Comparison of ENCODE assay signal across 1 cellular context in genomic region chr17:67321506-67321905, GRCh38.
TF ChIP-seq lines count a peak whose summit lies in the region.

No MANE protein-coding gene starts in this region.

TF ChIP-seq in K562, 482 proteins besides CTCF, POLR2A, EP300 and RAD21:
- TF ChIP-seq ARID1B (IDR thresholded peaks at IDR 0.05), result 0 out of 2 replicates have a peak, but pooled peaks have one; percentile 30
- 0 out of 2 replicates have a peak, but pooled peaks have one; percentile 2 for TF ChIP-seq CBFA2T2 (conservative IDR thresholded peaks at IDR 0.05)
- peak; percentile 38 for TF ChIP-seq L3MBTL2 (IDR thresholded peaks at IDR 0.05)
- TF ChIP-seq ZBTB7A (IDR thresholded peaks at IDR 0.05; ENCODE audit: borderline replicate concordance, control insufficient read depth, low read depth, low read length), result peak; percentile 38; the same call in 1 of the 2 replicates
- TF ChIP-seq ZFX (CRISPR knock-in tag; IDR thresholded peaks at IDR 0.05), result peak; percentile 25; the same call in 1 of the 2 replicates
TF ChIP-seq in K562: peak in this region for 5; not testable (repeated sequence) for 477.
